ENCODE assay signal across 35 cellular contexts in genomic region chr7:101645951-101646350, GRCh38. TPM values are rescaled to one million over a fixed set of nuclear protein-coding genes. Genes with fewer than 3 reads are reported as not detected.
"Had no signal": no experiment of that assay in that cellular context is flagged by ENCODE, and none has a peak within 500 bp of the region (broad histone marks: within the 10 kb centered on the region; RNA-seq: fewer than 3 reads in every experiment).

No MANE protein-coding gene starts in this region.

- H3K27me3 ChIP-seq: brain microvascular endothelial cell, gastrocnemius medialis had no signal

- H3K9me3 Mint-ChIP-seq: activated CD4-positive, alpha-beta memory T cell treated with anti-CD3 and anti-CD28 coated beads for 36 hours; activated CD4-positive, alpha-beta T cell treated with anti-CD3 and anti-CD28 coated beads, Interleukin-2, amount 10 ng/mL, durations not matched to agents 24 days and 14 days; activated naive CD4-positive, alpha-beta T cell treated with anti-CD3 and anti-CD28 coated beads, Interleukin-2, amount 10 ng/mL, durations not matched to agents 7 days and 5 days; activated naive CD4-positive, alpha-beta T cell treated with anti-CD3 and anti-CD28 coated beads, Interleukin-2, amount 50 U/mL, for 72 hours; activated naive CD8-positive, alpha-beta T cell treated with anti-CD3 and anti-CD28 coated beads, Interleukin-2, amount 10 ng/mL, durations not matched to agents 7 days and 5 days; activated T-cell treated with anti-CD3 and anti-CD28 coated beads, Interleukin-2, amount 50 U/mL, for 24 hours; activated T-cell treated with anti-CD3 and anti-CD28 coated beads, Interleukin-2, amount 50 U/mL, for 72 hours; central memory CD8-positive, alpha-beta T cell; effector memory CD8-positive, alpha-beta T cell had no signal

- H3K27ac Mint-ChIP-seq: activated CD4-positive, alpha-beta memory T cell treated with anti-CD3 and anti-CD28 coated beads for 36 hours; activated CD4-positive, alpha-beta T cell treated with anti-CD3 and anti-CD28 coated beads for 36 hours; activated CD4-positive, alpha-beta T cell treated with anti-CD3 and anti-CD28 coated beads, Interleukin-2, amount 10 ng/mL, durations not matched to agents 24 days and 14 days; activated CD8-positive, alpha-beta memory T cell treated with anti-CD3 and anti-CD28 coated beads, Interleukin-2, amount 10 ng/mL, durations not matched to agents 7 days and 5 days; activated CD8-positive, alpha-beta T cell treated with anti-CD3 and anti-CD28 coated beads, Interleukin-2, amount 10 ng/mL, durations not matched to agents 7 days and 5 days; activated naive CD4-positive, alpha-beta T cell treated with anti-CD3 and anti-CD28 coated beads, Interleukin-2, amount 10 ng/mL, durations not matched to agents 7 days and 5 days; activated naive CD4-positive, alpha-beta T cell treated with anti-CD3 and anti-CD28 coated beads, Interleukin-2, amount 50 U/mL, for 72 hours; activated naive CD8-positive, alpha-beta T cell treated with anti-CD3 and anti-CD28 coated beads, Interleukin-2, amount 10 ng/mL, durations not matched to agents 7 days and 5 days; activated T-cell treated with anti-CD3 and anti-CD28 coated beads, Interleukin-2, amount 50 U/mL, for 24 hours; activated T-cell treated with anti-CD3 and anti-CD28 coated beads, Interleukin-2, amount 50 U/mL, for 72 hours; effector memory CD8-positive, alpha-beta T cell had no signal

- H3K36me3 ChIP-seq: brain microvascular endothelial cell, esophagus muscularis mucosa, gastrocnemius medialis had no signal

- H3K4me1 ChIP-seq: foreskin keratinocyte had no signal

- H3K4me3 Mint-ChIP-seq: activated CD4-positive, alpha-beta memory T cell treated with anti-CD3 and anti-CD28 coated beads for 36 hours; activated CD4-positive, alpha-beta T cell treated with anti-CD3 and anti-CD28 coated beads for 36 hours; activated CD4-positive, alpha-beta T cell treated with anti-CD3 and anti-CD28 coated beads, Interleukin-2, amount 10 ng/mL, durations not matched to agents 24 days and 14 days; activated CD8-positive, alpha-beta memory T cell treated with anti-CD3 and anti-CD28 coated beads, Interleukin-2, amount 10 ng/mL, durations not matched to agents 7 days and 5 days; activated CD8-positive, alpha-beta T cell treated with anti-CD3 and anti-CD28 coated beads, Interleukin-2, amount 10 ng/mL, durations not matched to agents 7 days and 5 days; activated naive CD4-positive, alpha-beta T cell treated with anti-CD3 and anti-CD28 coated beads, Interleukin-2, amount 10 ng/mL, durations not matched to agents 7 days and 5 days; activated naive CD8-positive, alpha-beta T cell treated with anti-CD3 and anti-CD28 coated beads, Interleukin-2, amount 10 ng/mL, durations not matched to agents 7 days and 5 days; activated T-cell treated with anti-CD3 and anti-CD28 coated beads, Interleukin-2, amount 50 U/mL, for 24 hours; activated T-cell treated with anti-CD3 and anti-CD28 coated beads, Interleukin-2, amount 50 U/mL, for 72 hours; central memory CD8-positive, alpha-beta T cell; effector memory CD8-positive, alpha-beta T cell had no signal

- H3K4me3 ChIP-seq: esophagus muscularis mucosa, gastrocnemius medialis had no signal

- H3K9me3 ChIP-seq: esophagus muscularis mucosa, gastrocnemius medialis had no signal

- H3K27ac ChIP-seq: brain microvascular endothelial cell, esophagus muscularis mucosa, foreskin keratinocyte, gastrocnemius medialis had no signal

- FAIRE-seq: astrocyte, bronchial epithelial cell, colon had no signal

- DNase-seq: activated CD4-positive, alpha-beta memory T cell treated with anti-CD3 and anti-CD28 coated beads for 36 hours; activated CD4-positive, alpha-beta T cell treated with anti-CD3 and anti-CD28 coated beads for 36 hours; activated CD4-positive, alpha-beta T cell treated with anti-CD3 and anti-CD28 coated beads, Interleukin-2, amount 10 ng/mL, durations not matched to agents 24 days and 14 days; activated CD4-positive, CD25-positive, alpha-beta regulatory T cell; activated CD4-positive, CD25-positive, alpha-beta regulatory T cell treated with anti-CD3 and anti-CD28 coated beads, Interleukin-2, amount 50 U/mL, for 72 hours; activated CD8-positive, alpha-beta memory T cell treated with anti-CD3 and anti-CD28 coated beads, Interleukin-2, amount 10 ng/mL, durations not matched to agents 7 days and 5 days; activated CD8-positive, alpha-beta memory T cell treated with anti-CD3 and anti-CD28 coated beads, Interleukin-2, amount 50 U/mL, for 4 hours; activated CD8-positive, alpha-beta T cell treated with anti-CD3 and anti-CD28 coated beads, Interleukin-2, amount 10 ng/mL, durations not matched to agents 7 days and 5 days; activated gamma-delta T cell; activated naive CD4-positive, alpha-beta T cell; activated naive CD4-positive, alpha-beta T cell treated with anti-CD3 and anti-CD28 coated beads, Interleukin-2, amount 10 ng/mL, durations not matched to agents 7 days and 5 days; activated naive CD8-positive, alpha-beta T cell treated with anti-CD3 and anti-CD28 coated beads, Interleukin-2, amount 10 ng/mL, durations not matched to agents 7 days and 5 days; activated T-cell treated with anti-CD3 and anti-CD28 coated beads, Interleukin-2, amount 50 U/mL, for 24 hours; activated T-cell treated with anti-CD3 and anti-CD28 coated beads, Interleukin-2, amount 50 U/mL, for 72 hours; amniotic stem cell; anterior cingulate cortex; brain microvascular endothelial cell; cortex of kidney; dermis blood vessel endothelial cell; effector CD4-positive, alpha-beta T cell; effector memory CD8-positive, alpha-beta T cell; erythroblast; foreskin keratinocyte; gastrocnemius medialis; glutamatergic neuron; T-helper 2 cell had no signal

- H3K4me1 Mint-ChIP-seq: activated CD4-positive, alpha-beta T cell treated with anti-CD3 and anti-CD28 coated beads for 36 hours; activated CD4-positive, alpha-beta T cell treated with anti-CD3 and anti-CD28 coated beads, Interleukin-2, amount 10 ng/mL, durations not matched to agents 24 days and 14 days; activated CD8-positive, alpha-beta memory T cell treated with anti-CD3 and anti-CD28 coated beads, Interleukin-2, amount 10 ng/mL, durations not matched to agents 7 days and 5 days; activated naive CD4-positive, alpha-beta T cell treated with anti-CD3 and anti-CD28 coated beads, Interleukin-2, amount 10 ng/mL, durations not matched to agents 7 days and 5 days; activated naive CD8-positive, alpha-beta T cell treated with anti-CD3 and anti-CD28 coated beads, Interleukin-2, amount 10 ng/mL, durations not matched to agents 7 days and 5 days; central memory CD8-positive, alpha-beta T cell had no signal

- H3K27me3 Mint-ChIP-seq: activated CD4-positive, alpha-beta T cell treated with anti-CD3 and anti-CD28 coated beads, Interleukin-2, amount 10 ng/mL, durations not matched to agents 24 days and 14 days; activated CD8-positive, alpha-beta memory T cell treated with anti-CD3 and anti-CD28 coated beads, Interleukin-2, amount 10 ng/mL, durations not matched to agents 7 days and 5 days had no signal

- H3K36me3 Mint-ChIP-seq: activated CD4-positive, alpha-beta memory T cell treated with anti-CD3 and anti-CD28 coated beads for 36 hours; activated CD8-positive, alpha-beta memory T cell treated with anti-CD3 and anti-CD28 coated beads, Interleukin-2, amount 10 ng/mL, durations not matched to agents 7 days and 5 days; activated naive CD4-positive, alpha-beta T cell treated with anti-CD3 and anti-CD28 coated beads, Interleukin-2, amount 10 ng/mL, durations not matched to agents 7 days and 5 days; activated naive CD4-positive, alpha-beta T cell treated with anti-CD3 and anti-CD28 coated beads, Interleukin-2, amount 50 U/mL, for 72 hours; activated naive CD8-positive, alpha-beta T cell treated with anti-CD3 and anti-CD28 coated beads, Interleukin-2, amount 10 ng/mL, durations not matched to agents 7 days and 5 days had no signal

RNA-seq across cellular contexts. Expression of gene MYL10, which starts 16.9 kb away (rescaled TPM):
- total RNA-seq: activated CD4-positive, alpha-beta memory T cell treated with anti-CD3 and anti-CD28 coated beads for 36 hours; activated CD4-positive, alpha-beta T cell treated with anti-CD3 and anti-CD28 coated beads for 36 hours; activated CD4-positive, alpha-beta T cell treated with anti-CD3 and anti-CD28 coated beads, Interleukin-2, amount 10 ng/mL, durations not matched to agents 24 days and 14 days; activated CD8-positive, alpha-beta memory T cell treated with anti-CD3 and anti-CD28 coated beads for 36 hours; activated CD8-positive, alpha-beta memory T cell treated with anti-CD3 and anti-CD28 coated beads, Interleukin-2, amount 10 ng/mL, durations not matched to agents 7 days and 5 days; activated CD8-positive, alpha-beta T cell treated with anti-CD3 and anti-CD28 coated beads, Interleukin-2, amount 10 ng/mL, durations not matched to agents 7 days and 5 days; activated naive CD4-positive, alpha-beta T cell treated with anti-CD3 and anti-CD28 coated beads, Interleukin-2, amount 50 U/mL, for 72 hours; activated naive CD8-positive, alpha-beta T cell treated with anti-CD3 and anti-CD28 coated beads, Interleukin-2, amount 10 ng/mL, durations not matched to agents 7 days and 5 days; activated T-cell treated with anti-CD3 and anti-CD28 coated beads, Interleukin-2, amount 50 U/mL, for 72 hours; bronchial epithelial cell; cardiac septum; dermis blood vessel endothelial cell; esophagus muscularis mucosa; foreskin keratinocyte; T-helper 1 cell treated with Interleukin-12 subunit alpha and Interleukin-12 subunit beta and Interleukin-4 antibody, amounts not matched to agents 30 ng/mL and 1 ng/mL, for 36 hours had no signal
- polyA plus RNA-seq: foreskin keratinocyte had no signal
